8 cellular contexts compared by ENCODE assay signal in the genomic region with DNA sequence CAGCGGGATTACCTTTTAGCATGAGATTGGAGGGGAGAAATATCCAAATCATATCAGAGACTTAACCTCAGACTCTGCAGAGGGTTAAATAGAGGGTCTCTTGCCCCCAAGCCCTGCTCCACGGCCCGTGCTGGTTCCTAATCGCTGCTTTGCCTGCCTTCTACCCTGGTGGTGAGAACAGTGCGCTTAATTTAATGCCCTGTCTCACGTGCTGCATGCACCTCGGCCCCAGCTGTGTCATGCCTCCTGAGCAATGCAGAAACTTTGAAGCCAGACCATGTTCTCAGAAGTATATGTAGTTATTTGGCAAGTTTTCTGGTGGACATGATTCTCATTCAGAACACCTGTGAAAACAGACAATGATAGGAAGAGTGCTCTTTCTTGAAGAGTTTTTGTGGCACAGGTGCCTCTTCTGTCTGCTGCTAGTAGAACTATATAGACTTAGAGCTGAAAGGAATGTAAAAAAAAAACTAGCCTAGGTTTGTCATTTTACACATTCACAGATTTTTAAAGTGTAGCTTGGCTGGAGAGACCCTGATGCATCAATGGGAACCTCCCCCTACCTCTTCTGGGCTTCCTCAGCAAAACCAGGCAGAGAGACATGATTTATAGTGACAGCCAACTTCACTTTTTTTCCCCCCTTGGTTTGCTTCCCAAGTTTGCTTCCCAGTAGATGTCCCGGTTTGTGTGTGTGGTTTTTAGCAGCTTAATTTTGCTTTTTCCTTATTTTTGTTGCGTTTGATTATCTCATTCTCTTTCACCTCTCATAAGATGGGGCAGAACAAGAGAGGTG. TPM values are rescaled to one million over a fixed set of nuclear protein-coding genes. Genes with fewer than 3 reads are reported as not detected.
DNase-seq lines count a peak whose midpoint lies in the region; ATAC-seq, FAIRE-seq and TF ChIP-seq lines count a peak whose summit lies in the region.

No MANE protein-coding gene starts in this region.

- in situ Hi-C loops in GM12878 (cut with MboI): loop anchor here (25.0 kb wide), 1 partner anchor 504 kb away; no protein-coding TSS in a partner anchor

- BruUV-seq in GM12878 (replicated peaks; lab: Mats Ljungman, UMichigan): no TSS peak

- no peak for TF ChIP-seq EP300 in GM12878 (IDR thresholded peaks at IDR 0.05; ENCODE audit: borderline replicate concordance in 1 of 2, control insufficient read depth in 1 of 2, low read depth in 2 of 2, low read length in 2 of 2)

- POLR2A ChIA-PET in CD4-positive, alpha-beta memory T cell (lab: Charles Lee; ENCODE audit: partially characterized antibody): interaction anchor here (0.6 to 2.7 kb wide), 5 partner anchors 10 to 84 kb away, joined by 3 to 8 read pairs (median 4); no protein-coding TSS in a partner anchor
- POLR2A ChIA-PET in GM12878 (lab: Charles Lee): interaction anchor here (0.6 to 3.2 kb wide), 5 partner anchors 9 to 485 kb away, joined by 3 to 31 read pairs (median 3); no protein-coding TSS in a partner anchor

- no peaks in the 10 kb centered on the region for H3K27me3 ChIP-seq in CD4-positive, alpha-beta memory T cell (ENCODE audit: insufficient read depth, low read length)
- H3K27me3 ChIP-seq in GM12878 (replicated peaks in 1 of 2; ENCODE audit: control insufficient read depth in 2 of 2, insufficient read depth in 2 of 2, low read length in 1 of 2): no peaks in the 10 kb centered on the region
- no peaks in the 10 kb centered on the region for H3K27me3 ChIP-seq in thymus (ENCODE audit: control insufficient read depth, insufficient read depth)

- ATAC-seq in GM19023 (IDR thresholded peaks at IDR 0.05; ENCODE audit: unreplicated experiment): peak; percentile 30
- ATAC-seq in HG03103 (IDR thresholded peaks at IDR 0.05; ENCODE audit: low read depth, unreplicated experiment): peak; percentile 28
- ATAC-seq in GM12878: peak; percentile 53

- DNase-seq in CD4-positive, alpha-beta memory T cell: peak; percentile 38 to 80 (median 50)
- DNase-seq in SK-N-MC (ENCODE audit: low read depth, low spot score) (no peak), GM12878 (ENCODE audit: low read depth, low spot score) (no peak), SW 1271 (lab: John Stamatoyannopoulos, UW) (no peak)

- H3K27me3 Mint-ChIP-seq in CD4-positive, alpha-beta memory T cell: no peaks in the 10 kb centered on the region

- H3K4me1 Mint-ChIP-seq in CD4-positive, alpha-beta memory T cell: peaks cover 43 to 77% (median 62%) of the 10 kb centered on the region in 4 donors

- no peaks in the 10 kb centered on the region for H3K9me3 ChIP-seq in CD4-positive, alpha-beta memory T cell (ENCODE audit: control insufficient read depth in 1 of 2, low read length in 2 of 2)
- no peaks in the 10 kb centered on the region for H3K9me3 ChIP-seq in SK-N-MC (ENCODE audit: low read depth, low read length)
- no peaks in the 10 kb centered on the region; the same call in 1 of the 3 replicates for H3K9me3 ChIP-seq in GM12878 (replicated peaks; ENCODE audit: control insufficient read depth, insufficient read depth, low read length)
- H3K9me3 ChIP-seq in mesodermal cell (ENCODE audit: control insufficient read depth, low read length): no peaks in the 10 kb centered on the region
- H3K9me3 ChIP-seq in thymus (ENCODE audit: control insufficient read depth): no peaks in the 10 kb centered on the region

- H3K4me3 ChIP-seq in CD4-positive, alpha-beta memory T cell (ENCODE audit: low read length in 2 of 2): peak overlapping the region; percentile 54 to 80
- H3K4me3 ChIP-seq in SK-N-MC (peak overlapping the region; percentile 96), GM12878 (peak overlapping the region; percentile 84), mesodermal cell (ENCODE audit: extremely low read depth, insufficient read depth, low read length, poor library complexity, severe bottlenecking) (peak overlapping the region; percentile 80), thymus (ENCODE audit: low read length) (peak overlapping the region; percentile 92)

- H3K79me2 ChIP-seq in GM12878 (ENCODE audit: control insufficient read depth, insufficient read depth, low read length): peaks cover 91% of the 10 kb centered on the region

- peaks cover 3 to 16% of the 10 kb centered on the region in 2 donors for H3K36me3 Mint-ChIP-seq in CD4-positive, alpha-beta memory T cell

- no peaks in the 10 kb centered on the region for H4K20me1 ChIP-seq in GM12878 (ENCODE audit: control insufficient read depth, insufficient read depth)

- TF ChIP-seq RAD21 in GM12878 (IDR thresholded peaks at IDR 0.05; ENCODE audit: insufficient read depth, low read depth, low read length): no peak

- TF ChIP-seq POLR2A in GM12878 (IDR thresholded peaks at IDR 0.05; ENCODE audit: low read depth, low read length): peak; percentile 73

- no peaks in the 10 kb centered on the region for H3K9me3 Mint-ChIP-seq in CD4-positive, alpha-beta memory T cell

- H3K27ac ChIP-seq in CD4-positive, alpha-beta memory T cell (ENCODE audit: low read depth, low read length): peak overlapping the region; percentile 81
- H3K27ac ChIP-seq in SK-N-MC: no peak overlapping the region
- peak overlapping the region; percentile 90 for H3K27ac ChIP-seq in GM12878 (ENCODE audit: control insufficient read depth, insufficient read depth)
- H3K27ac ChIP-seq in mesodermal cell (ENCODE audit: low read depth, low read length, severe bottlenecking): no peak overlapping the region
- H3K27ac ChIP-seq in thymus (ENCODE audit: low read depth): no peak overlapping the region

- no peak overlapping the region for H2AFZ ChIP-seq in GM12878 (ENCODE audit: control insufficient read depth, low read depth, low read length)

- H3K4me2 ChIP-seq in GM12878 (ENCODE audit: control insufficient read depth, insufficient read depth): peak overlapping the region; percentile 94

- peaks cover 77% of the 10 kb centered on the region for H3K4me1 ChIP-seq in CD4-positive, alpha-beta memory T cell (ENCODE audit: insufficient read depth, low read length)
- H3K4me1 ChIP-seq in GM12878 (ENCODE audit: control insufficient read depth, insufficient read depth, low read length) (peaks cover 12% of the 10 kb centered on the region), mesodermal cell (ENCODE audit: control insufficient read depth, insufficient read depth, low read length, poor library complexity, severe bottlenecking) (peaks cover 14% of the 10 kb centered on the region), thymus (ENCODE audit: control insufficient read depth, insufficient read depth, low read length) (peaks cover 17% of the 10 kb centered on the region)

- H3K27ac Mint-ChIP-seq in CD4-positive, alpha-beta memory T cell: peak overlapping the region; percentile 83 to 96 (median 92)

- RAD21 ChIA-PET in GM12878 (lab: Charles Lee; ENCODE audit: unreplicated experiment): interaction anchor here (1.1 to 4.8 kb wide), 4 partner anchors 10 to 337 kb away, joined by 4 to 33 read pairs (median 14); no protein-coding TSS in a partner anchor

- TF ChIP-seq CTCF in GM12878 (IDR thresholded peaks at IDR 0.05 in 2 of 3, conservative IDR thresholded peaks at IDR 0.05 in 1 of 3; ENCODE audit: control insufficient read depth in 2 of 3, extremely low read depth in 1 of 3, insufficient read depth in 1 of 3, low read depth in 3 of 3, low read length in 3 of 3): peak in 2 of 3 experiments; percentile 27 to 31; a peak in 2 of 6 replicates

- no peaks in the 10 kb centered on the region for H3K36me3 ChIP-seq in CD4-positive, alpha-beta memory T cell (ENCODE audit: insufficient read depth, low read length)
- no peaks in the 10 kb centered on the region for H3K36me3 ChIP-seq in SK-N-MC (ENCODE audit: insufficient read depth, low read length)
- 0 out of 4 replicates have a peak, but pooled peaks cover 0 to 5% of the 10 kb centered on the region in 2 experiments for H3K36me3 ChIP-seq in GM12878 (ENCODE audit: control insufficient read depth in 2 of 2, insufficient read depth in 2 of 2, low read length in 1 of 2)
- H3K36me3 ChIP-seq in mesodermal cell (ENCODE audit: control insufficient read depth, insufficient read depth, low read length): peaks cover 15% of the 10 kb centered on the region
- no peaks in the 10 kb centered on the region for H3K36me3 ChIP-seq in thymus (ENCODE audit: control insufficient read depth, insufficient read depth)

- FAIRE-seq in GM12878 (lab: Jason Lieb, UNC): no peak

- intact Hi-C loops in CD4-positive, alpha-beta memory T cell (cut with micrococcal nuclease): loop anchor here (1.0 to 10.0 kb wide), 6 partner anchors 10 to 521 kb away; a partner anchor contains a TSS
- intact Hi-C loops in GM12878 (cut with micrococcal nuclease; ENCODE audit: unreplicated experiment): loop anchor here (5.0 kb wide), 2 partner anchors 414 to 519 kb away; no protein-coding TSS in a partner anchor

- no peak overlapping the region for H3K9ac ChIP-seq in SK-N-MC (ENCODE audit: insufficient read length)
- peak overlapping the region; percentile 94 for H3K9ac ChIP-seq in GM12878 (ENCODE audit: control insufficient read depth, insufficient read depth, low read length)

- SMC1A ChIA-PET in GM12878 (lab: Charles Lee; ENCODE audit: uncharacterized antibody, unreplicated experiment): interaction anchor here (0.8 to 5.0 kb wide), 7 partner anchors 11 to 96 kb away, joined by 3 to 55 read pairs (median 4); no protein-coding TSS in a partner anchor

- 0% methylated on average over 9 of the region's 9 CpGs for WGBS in GM12878 (ENCODE audit: insufficient coverage, insufficient replicate concordance, low lambda C conversion rate, missing lambda C conversion rate)
- WGBS in mesodermal cell (ENCODE audit: insufficient coverage in 2 of 2), 2 experiments: 41 to 50% methylated on average over 5 to 6 of the region's 9 CpGs
- 32% methylated on average over 9 of the region's 9 CpGs for WGBS in thymus

- CTCF ChIA-PET in CD4-positive, alpha-beta memory T cell (lab: Charles Lee; ENCODE audit: partially characterized antibody): interaction anchor here (0.6 to 2.1 kb wide), 9 partner anchors 9 to 83 kb away, joined by 3 to 15 read pairs (median 5); no protein-coding TSS in a partner anchor
- CTCF ChIA-PET in GM12878 (lab: Yijun Ruan, JAX): interaction anchor here (0.6 to 2.6 kb wide), 9 partner anchors 8 to 521 kb away, joined by 3 to 14 read pairs (median 3); no protein-coding TSS in a partner anchor

- H3K4me3 Mint-ChIP-seq in CD4-positive, alpha-beta memory T cell: peak overlapping the region; percentile 82 to 98 (median 96)

RNA-seq across cellular contexts. Expression of a gene that starts 1.6 kb away (rescaled TPM):
- total RNA-seq in CD4-positive, alpha-beta memory T cell: 10 to 100 TPM; 59.4 to 69.0 TPM
- polyA plus RNA-seq in CD4-positive, alpha-beta memory T cell: 10 to 100 TPM; 12.1 to 20.4 TPM
- total RNA-seq in GM12878 (2013; cell fraction: nucleolus; rRNA removed): 143 and 160 TPM in 2 replicates
- total RNA-seq in GM12878 (2014; rRNA removed) (44.0 and 44.1 TPM in 2 replicates), GM12878 (2014; rRNA removed; fragmentation: Illumina TruSeq; extraction: Trizol) (31.6 and 35.0 TPM in 2 replicates), GM12878 (2021) (70.5 and 72.0 TPM in 2 replicates)
- polyA plus RNA-seq in GM12878 (2011; ENCODE audit: low read depth): 7.2 TPM
- polyA plus RNA-seq in GM12878 (2011; rRNA removed) (34.1 and 44.0 TPM in 2 replicates), GM12878 (2014; fragmentation: Illumina TruSeq; extraction: Trizol) (22.2 and 22.6 TPM in 2 replicates), GM12878 (2014; fragmentation: Nextera tagmentation; extraction: Ambion mirVana) (1 to 10 TPM; 6.6 to 9.9 TPM), GM12878 (2014; rRNA removed) (25.8 and 41.0 TPM in 2 replicates), GM12878 (2016; fragmentation: Nextera tagmentation; extraction: Ambion mirVana) (10 to 100 TPM in 1 of 2 experiments, 1 to 10 TPM in 1; 7.2 to 40.8 TPM), thymus (9.1 TPM)
- 19.9 and 20.5 TPM in 2 replicates for polyA plus RNA-seq in GM12878 (2011; cell fraction: cytosol; rRNA removed)
- 32.5 and 35.2 TPM in 2 replicates for polyA plus RNA-seq in GM12878 (2011; cell fraction: nucleus; rRNA removed)
- 12.6 and 16.9 TPM in 2 replicates for polyA plus RNA-seq in GM12878 (2012)
- 32.6 and 45.4 TPM in 2 replicates for polyA minus RNA-seq in GM12878 (2011; rRNA and poly(A)+ RNA removed)
- polyA minus RNA-seq in GM12878 (2011; cell fraction: cytosol; rRNA and poly(A)+ RNA removed): 13.3 and 16.3 TPM in 2 replicates
- 50.4 and 91.6 TPM in 2 replicates for polyA minus RNA-seq in GM12878 (2011; cell fraction: nucleus; rRNA and poly(A)+ RNA removed)
- 18.1 TPM for polyA plus RNA-seq in mesodermal cell (2013, experiment 1 of 2)
- polyA plus RNA-seq in mesodermal cell (2013, experiment 2 of 2): 20.3 TPM

Comparison
In these comparisons a context has a peak if more than half of its experiments do, and no peak if none do; other contexts are left out.
1. DNase-seq: peak in CD4-positive, alpha-beta memory T cell (5 of 5); none in SK-N-MC (single experiment), GM12878 (single experiment) and SW 1271 (0 of 2).
2. H3K27ac ChIP-seq: peak in CD4-positive, alpha-beta memory T cell (single experiment) and GM12878 (single experiment); none in SK-N-MC (single experiment), mesodermal cell (single experiment) and thymus (single experiment).
3. Peak in every context shown above with its lines, with median percentiles within 50 percentile points of each other: H3K4me3 ChIP-seq and ATAC-seq.